ENCODE assay signal across 8 cellular contexts in the genomic region with DNA sequence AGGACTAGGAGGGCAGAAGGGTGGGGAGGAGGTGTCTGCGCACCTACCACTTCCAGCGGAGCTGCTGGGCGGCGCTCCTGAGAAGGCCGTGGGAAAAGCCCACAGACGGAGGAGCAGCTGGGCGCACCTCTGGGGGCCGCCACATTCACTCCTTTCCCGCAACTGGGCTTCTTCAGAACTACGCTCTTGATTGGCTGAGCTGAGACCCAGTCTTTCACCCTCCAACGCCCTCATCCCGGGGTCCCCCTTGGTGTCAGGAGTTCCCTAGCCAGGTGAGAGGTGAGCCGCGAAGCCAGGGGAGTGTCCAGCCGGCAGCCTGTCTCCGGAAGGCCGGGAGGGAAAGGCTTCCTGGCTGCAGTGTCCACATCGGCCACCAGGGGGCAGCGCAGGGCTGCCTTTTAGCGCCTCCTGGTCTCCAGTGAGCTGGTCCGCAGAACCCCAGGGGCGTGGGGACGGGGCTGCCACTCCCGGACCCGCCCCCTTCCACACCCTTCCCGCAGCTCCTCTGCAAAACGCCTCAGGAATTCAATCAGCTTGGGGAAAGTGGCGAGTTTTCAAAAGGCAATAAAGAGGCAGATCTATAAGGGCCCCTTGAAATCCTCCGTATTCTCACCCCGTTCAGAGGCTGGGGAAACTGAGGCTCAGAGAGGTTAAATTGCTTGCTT.
A peak's percentile ranks its signal among the peaks of the same experiment; 100 is the strongest.
DNase-seq lines count a peak whose midpoint lies in the region; ATAC-seq, FAIRE-seq and TF ChIP-seq lines count a peak whose summit lies in the region.

No MANE protein-coding gene starts in this region.

- peaks cover 41% of the 10 kb centered on the region for H3K4me1 ChIP-seq in HepG2 (ENCODE audit: insufficient read depth, low read length)

- no peak for TF ChIP-seq POLR2A in HepG2 (IDR thresholded peaks at IDR 0.05; ENCODE audit: insufficient read depth in 1 of 2, low read depth in 2 of 2, low read length in 2 of 2)

- peak overlapping the region in 1 of 3 experiments; percentile 54; a peak in 2 of 6 replicates for H3K4me3 ChIP-seq in HepG2 (replicated peaks in 1 of 3; ENCODE audit: insufficient read depth in 1 of 3, low read depth in 2 of 3, low read length in 3 of 3)

- H3K9ac ChIP-seq in HepG2 (ENCODE audit: insufficient read depth, low read depth, low read length): no peak overlapping the region; the same call in 1 of the 2 replicates

- intact Hi-C loops in dendritic cell treated with granulocyte-macrophage colony-stimulating factor and Interleukin-4, amounts not matched to agents 40 ng/mL and 50 ng/mL, for 4 days (cut with micrococcal nuclease): loop anchor here (1.0 to 5.0 kb wide), 3 partner anchors 33 to 395 kb away; no protein-coding TSS in a partner anchor
- intact Hi-C loops in HepG2 (cut with micrococcal nuclease; ENCODE audit: unreplicated experiment): loop anchor here (1.0 to 10.0 kb wide), 4 partner anchors 160 to 395 kb away; no protein-coding TSS in a partner anchor

- TF ChIP-seq CTCF in HepG2 (CRISPR knock-in tag; IDR thresholded peaks at IDR 0.05): peak; percentile 98

- H3K27ac ChIP-seq in HepG2 (ENCODE audit: extremely low read length, insufficient read depth, low read length): no peak overlapping the region

- BruUV-seq in HepG2 (replicated peaks; lab: Mats Ljungman, UMichigan): no TSS peak

- no peaks in the 10 kb centered on the region for H3K36me3 Mint-ChIP-seq in dendritic cell treated with granulocyte-macrophage colony-stimulating factor and Interleukin-4, amounts not matched to agents 40 ng/mL and 50 ng/mL, for 4 days (ENCODE audit: low read depth)

- H3K4me1 Mint-ChIP-seq in dendritic cell treated with granulocyte-macrophage colony-stimulating factor and Interleukin-4, amounts not matched to agents 40 ng/mL and 50 ng/mL, for 4 days (ENCODE audit: low read depth): peaks cover 65% of the 10 kb centered on the region

- WGBS in HepG2 (ENCODE audit: low lambda C conversion rate): 5% methylated on average over 12 of the region's 30 CpGs

- in situ Hi-C loops in HepG2 (cut with HindIII; ENCODE audit: extremely low pct_ligation_motif_present, low pct_unique_long_range_greater_than_20kb): loop anchor here (5.0 to 25.0 kb wide), 3 partner anchors 98 to 393 kb away; a partner anchor contains a TSS

- H3K79me2 ChIP-seq in HepG2 (ENCODE audit: insufficient read depth, low read length): no peaks in the 10 kb centered on the region

- H4K20me1 ChIP-seq in HepG2 (ENCODE audit: insufficient read depth, low read length): no peaks in the 10 kb centered on the region

- no peaks in the 10 kb centered on the region for H3K36me3 ChIP-seq in HepG2 (replicated peaks in 1 of 2; ENCODE audit: control insufficient read depth in 1 of 2, insufficient read depth in 2 of 2, low read length in 2 of 2)

- CTCF ChIA-PET in HepG2 (lab: Yijun Ruan, JAX; ENCODE audit: low intra/inter-chr PET ratio, low total read pairs): interaction anchor here (1.6 to 2.8 kb wide), 2 partner anchors 395 to 409 kb away, joined by 8 to 35 read pairs; no protein-coding TSS in a partner anchor

- no peak for FAIRE-seq in HepG2 (lab: Jason Lieb, UNC)

- no peaks in the 10 kb centered on the region for H3K9me3 Mint-ChIP-seq in dendritic cell treated with granulocyte-macrophage colony-stimulating factor and Interleukin-4, amounts not matched to agents 40 ng/mL and 50 ng/mL, for 4 days

- ATAC-seq in HG02642 (IDR thresholded peaks at IDR 0.05; ENCODE audit: poor library complexity, unreplicated experiment): peak; percentile 47
- peak; percentile 73 for ATAC-seq in HepG2
- ATAC-seq in GM21737 (IDR thresholded peaks at IDR 0.05; ENCODE audit: unreplicated experiment): no peak

- H3K9me3 ChIP-seq in HepG2 (ENCODE audit: low read length): no peaks in the 10 kb centered on the region

- peak overlapping the region; percentile 74 for H3K4me2 ChIP-seq in HepG2 (ENCODE audit: low read depth, low read length)

- POLR2A ChIA-PET in HepG2 (lab: Yijun Ruan, JAX): interaction anchor here (1.3 kb wide), 1 partner anchor 395 kb away, joined by 6 read pairs; no protein-coding TSS in a partner anchor

- TF ChIP-seq EP300 in HepG2 (IDR thresholded peaks at IDR 0.05; ENCODE audit: low read depth in 2 of 2, low read length in 2 of 2): no peak
- TF ChIP-seq EP300 in HepG2 (CRISPR knock-in tag; IDR thresholded peaks at IDR 0.05; ENCODE audit: borderline replicate concordance): 0 out of 2 replicates have a peak, but pooled peaks have one; percentile 22

- H3K4me3 Mint-ChIP-seq in dendritic cell treated with granulocyte-macrophage colony-stimulating factor and Interleukin-4, amounts not matched to agents 40 ng/mL and 50 ng/mL, for 4 days: peak overlapping the region; percentile 56

- peaks cover 55% of the 10 kb centered on the region for H3K27me3 Mint-ChIP-seq in dendritic cell treated with granulocyte-macrophage colony-stimulating factor and Interleukin-4, amounts not matched to agents 40 ng/mL and 50 ng/mL, for 4 days

- peaks cover 3 to 9% of the 10 kb centered on the region in 2 experiments; a peak in 3 of 5 replicates for H3K27me3 ChIP-seq in HepG2 (ENCODE audit: control insufficient read depth in 1 of 2, insufficient read depth in 2 of 2, low read length in 2 of 2)

- peak; percentile 97 for TF ChIP-seq RAD21 in HepG2 (CRISPR knock-in tag; IDR thresholded peaks at IDR 0.05)

- no peak overlapping the region for H2AFZ ChIP-seq in HepG2 (ENCODE audit: low read length)

- peak; percentile 30 for DNase-seq in DMS53 treated with DMSO at 0.1 percent for 48 hours (lab: John Stamatoyannopoulos, UW; ENCODE audit: unreplicated experiment)
- peak; percentile 39 for DNase-seq in NCI-H2196 treated with DMSO at 0.1 percent for 48 hours (lab: John Stamatoyannopoulos, UW; ENCODE audit: unreplicated experiment)
- DNase-seq in activated CD4-positive, alpha-beta T cell treated with anti-CD3 and anti-CD28 coated beads, Interleukin-2, amount 50 U/mL, for 1 hour: peak; percentile 75
- DNase-seq in HepG2 (ENCODE audit: low spot score): peak; percentile 56
- peak; percentile 61 for DNase-seq in stimulated activated CD4-positive, alpha-beta T cell treated with anti-CD3 and anti-CD28 coated beads, Interleukin-2, amount 100 ng/mL, for 4 hours (ENCODE audit: low read depth)

- peak overlapping the region; percentile 71 for H3K27ac Mint-ChIP-seq in dendritic cell treated with granulocyte-macrophage colony-stimulating factor and Interleukin-4, amounts not matched to agents 40 ng/mL and 50 ng/mL, for 4 days

TF ChIP-seq in HepG2, 621 proteins besides CTCF, POLR2A, EP300 and RAD21 (continues in another document):
- TF ChIP-seq, protein P1, sequence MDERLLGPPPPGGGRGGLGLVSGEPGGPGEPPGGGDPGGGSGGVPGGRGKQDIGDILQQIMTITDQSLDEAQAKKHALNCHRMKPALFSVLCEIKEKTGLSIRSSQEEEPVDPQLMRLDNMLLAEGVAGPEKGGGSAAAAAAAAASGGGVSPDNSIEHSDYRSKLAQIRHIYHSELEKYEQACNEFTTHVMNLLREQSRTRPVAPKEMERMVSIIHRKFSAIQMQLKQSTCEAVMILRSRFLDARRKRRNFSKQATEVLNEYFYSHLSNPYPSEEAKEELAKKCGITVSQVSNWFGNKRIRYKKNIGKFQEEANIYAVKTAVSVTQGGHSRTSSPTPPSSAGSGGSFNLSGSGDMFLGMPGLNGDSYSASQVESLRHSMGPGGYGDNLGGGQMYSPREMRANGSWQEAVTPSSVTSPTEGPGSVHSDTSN (CRISPR knock-in tag; IDR thresholded peaks at IDR 0.05): no peak
- TF ChIP-seq, protein P2, sequence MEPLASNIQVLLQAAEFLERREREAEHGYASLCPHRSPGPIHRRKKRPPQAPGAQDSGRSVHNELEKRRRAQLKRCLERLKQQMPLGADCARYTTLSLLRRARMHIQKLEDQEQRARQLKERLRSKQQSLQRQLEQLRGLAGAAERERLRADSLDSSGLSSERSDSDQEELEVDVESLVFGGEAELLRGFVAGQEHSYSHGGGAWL (CRISPR knock-in tag; IDR thresholded peaks at IDR 0.05): no peak
- TF ChIP-seq PHB2 (IDR thresholded peaks at IDR 0.05; ENCODE audit: partially characterized antibody) (no peak), ZNF713 (CRISPR knock-in tag; IDR thresholded peaks at IDR 0.05) (no peak), NAIF1 (CRISPR knock-in tag; IDR thresholded peaks at IDR 0.05; ENCODE audit: borderline replicate concordance) (no peak)
- TF ChIP-seq, protein P3, sequence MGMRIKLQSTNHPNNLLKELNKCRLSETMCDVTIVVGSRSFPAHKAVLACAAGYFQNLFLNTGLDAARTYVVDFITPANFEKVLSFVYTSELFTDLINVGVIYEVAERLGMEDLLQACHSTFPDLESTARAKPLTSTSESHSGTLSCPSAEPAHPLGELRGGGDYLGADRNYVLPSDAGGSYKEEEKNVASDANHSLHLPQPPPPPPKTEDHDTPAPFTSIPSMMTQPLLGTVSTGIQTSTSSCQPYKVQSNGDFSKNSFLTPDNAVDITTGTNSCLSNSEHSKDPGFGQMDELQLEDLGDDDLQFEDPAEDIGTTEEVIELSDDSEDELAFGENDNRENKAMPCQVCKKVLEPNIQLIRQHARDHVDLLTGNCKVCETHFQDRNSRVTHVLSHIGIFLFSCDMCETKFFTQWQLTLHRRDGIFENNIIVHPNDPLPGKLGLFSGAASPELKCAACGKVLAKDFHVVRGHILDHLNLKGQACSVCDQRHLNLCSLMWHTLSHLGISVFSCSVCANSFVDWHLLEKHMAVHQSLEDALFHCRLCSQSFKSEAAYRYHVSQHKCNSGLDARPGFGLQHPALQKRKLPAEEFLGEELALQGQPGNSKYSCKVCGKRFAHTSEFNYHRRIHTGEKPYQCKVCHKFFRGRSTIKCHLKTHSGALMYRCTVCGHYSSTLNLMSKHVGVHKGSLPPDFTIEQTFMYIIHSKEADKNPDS (CRISPR knock-in tag; IDR thresholded peaks at IDR 0.05): no peak
- TF ChIP-seq, protein P4, sequence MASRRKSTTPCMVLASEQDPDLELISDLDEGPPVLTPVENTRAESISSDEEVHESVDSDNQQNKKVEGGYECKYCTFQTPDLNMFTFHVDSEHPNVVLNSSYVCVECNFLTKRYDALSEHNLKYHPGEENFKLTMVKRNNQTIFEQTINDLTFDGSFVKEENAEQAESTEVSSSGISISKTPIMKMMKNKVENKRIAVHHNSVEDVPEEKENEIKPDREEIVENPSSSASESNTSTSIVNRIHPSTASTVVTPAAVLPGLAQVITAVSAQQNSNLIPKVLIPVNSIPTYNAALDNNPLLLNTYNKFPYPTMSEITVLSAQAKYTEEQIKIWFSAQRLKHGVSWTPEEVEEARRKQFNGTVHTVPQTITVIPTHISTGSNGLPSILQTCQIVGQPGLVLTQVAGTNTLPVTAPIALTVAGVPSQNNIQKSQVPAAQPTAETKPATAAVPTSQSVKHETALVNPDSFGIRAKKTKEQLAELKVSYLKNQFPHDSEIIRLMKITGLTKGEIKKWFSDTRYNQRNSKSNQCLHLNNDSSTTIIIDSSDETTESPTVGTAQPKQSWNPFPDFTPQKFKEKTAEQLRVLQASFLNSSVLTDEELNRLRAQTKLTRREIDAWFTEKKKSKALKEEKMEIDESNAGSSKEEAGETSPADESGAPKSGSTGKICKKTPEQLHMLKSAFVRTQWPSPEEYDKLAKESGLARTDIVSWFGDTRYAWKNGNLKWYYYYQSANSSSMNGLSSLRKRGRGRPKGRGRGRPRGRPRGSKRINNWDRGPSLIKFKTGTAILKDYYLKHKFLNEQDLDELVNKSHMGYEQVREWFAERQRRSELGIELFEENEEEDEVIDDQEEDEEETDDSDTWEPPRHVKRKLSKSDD (CRISPR knock-in tag; IDR thresholded peaks at IDR 0.05; ENCODE audit: low read depth): no peak
